In the genomic region with DNA sequence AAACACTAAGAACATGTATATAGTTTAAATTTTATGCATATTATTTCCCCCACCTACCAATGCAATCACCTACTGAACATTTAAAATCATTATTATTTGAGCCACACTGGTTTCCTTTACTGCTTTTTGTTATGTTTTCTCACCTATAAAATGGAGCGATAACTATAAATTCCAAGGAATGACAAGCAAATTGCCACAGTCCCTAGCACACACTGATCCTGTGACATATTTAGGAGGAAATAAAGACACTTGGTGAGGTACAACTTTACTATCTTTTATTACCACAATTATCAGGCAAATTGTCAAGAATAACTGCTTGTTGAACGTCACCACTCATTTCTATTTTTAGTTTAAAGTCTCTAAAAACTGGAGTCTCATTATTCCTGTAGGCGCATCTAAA, we compare ENCODE assay signal across 31 cellular contexts.
"Had no signal": no experiment of that assay in that cellular context is flagged by ENCODE, and none has a peak within 500 bp of the region (broad histone marks: within the 10 kb centered on the region; RNA-seq: fewer than 3 reads in every experiment).

No MANE protein-coding gene starts in this region.

- H3K9me3 ChIP-seq: adrenal gland, body of pancreas, esophagus muscularis mucosa, gastrocnemius medialis had no signal

- H3K4me3 ChIP-seq: adrenal gland, body of pancreas, esophagus muscularis mucosa, gastrocnemius medialis, heart left ventricle had no signal

- H3K4me1 ChIP-seq: adrenal gland, body of pancreas, esophagus muscularis mucosa, foreskin keratinocyte, gastrocnemius medialis, heart left ventricle had no signal

- H3K27me3 ChIP-seq: adrenal gland, body of pancreas, esophagus muscularis mucosa, foreskin keratinocyte, gastrocnemius medialis, heart left ventricle had no signal

- ATAC-seq: activated CD4-positive, alpha-beta T cell treated with anti-CD3 and anti-CD28 coated beads for 36 hours; activated CD8-positive, alpha-beta memory T cell treated with anti-CD3 and anti-CD28 coated beads, Interleukin-2, amount 10 ng/mL, durations not matched to agents 7 days and 5 days; activated CD8-positive, alpha-beta T cell treated with anti-CD3 and anti-CD28 coated beads, Interleukin-2, amount 10 ng/mL, durations not matched to agents 7 days and 5 days; activated naive CD8-positive, alpha-beta T cell treated with anti-CD3 and anti-CD28 coated beads, Interleukin-2, amount 50 U/mL, for 24 hours; body of pancreas; effector memory CD8-positive, alpha-beta T cell; foreskin keratinocyte; gastrocnemius medialis; heart left ventricle; T-helper 17 cell had no signal

- H3K27ac ChIP-seq: adrenal gland, body of pancreas, esophagus muscularis mucosa, foreskin keratinocyte, gastrocnemius medialis, heart left ventricle, WERI-Rb-1 had no signal

- DNase-seq: activated B cell treated with CpG ODN at 0.5 μM for 24 hours; activated CD4-positive, alpha-beta memory T cell treated with anti-CD3 and anti-CD28 coated beads for 36 hours; activated CD4-positive, alpha-beta T cell treated with anti-CD3 and anti-CD28 coated beads for 36 hours; activated CD4-positive, alpha-beta T cell treated with anti-CD3 and anti-CD28 coated beads, Interleukin-2, amount 10 ng/mL, durations not matched to agents 24 days and 14 days; activated CD4-positive, CD25-positive, alpha-beta regulatory T cell treated with anti-CD3 and anti-CD28 coated beads, Interleukin-2, amount 50 U/mL, for 72 hours; activated CD8-positive, alpha-beta memory T cell treated with anti-CD3 and anti-CD28 coated beads, Interleukin-2, amount 10 ng/mL, durations not matched to agents 7 days and 5 days; activated CD8-positive, alpha-beta memory T cell treated with anti-CD3 and anti-CD28 coated beads, Interleukin-2, amount 50 U/mL, for 4 hours; activated CD8-positive, alpha-beta T cell treated with anti-CD3 and anti-CD28 coated beads, Interleukin-2, amount 10 ng/mL, durations not matched to agents 7 days and 5 days; activated effector memory CD4-positive, alpha-beta T cell treated with anti-CD3 and anti-CD28 coated beads, Interleukin-2, amount 50 U/mL, for 16 hours; activated naive CD4-positive, alpha-beta T cell treated with anti-CD3 and anti-CD28 coated beads for 36 hours; activated naive CD8-positive, alpha-beta T cell treated with anti-CD3 and anti-CD28 coated beads for 36 hours; activated naive CD8-positive, alpha-beta T cell treated with anti-CD3 and anti-CD28 coated beads, Interleukin-2, amount 50 U/mL, for 24 hours; activated T-cell treated with anti-CD3 and anti-CD28 coated beads, Interleukin-2, amount 50 U/mL, for 1 hour; activated T-cell treated with anti-CD3 and anti-CD28 coated beads, Interleukin-2, amount 50 U/mL, for 48 hours; adrenal gland; amygdala; aorta; body of pancreas; cortex of kidney; dermis blood vessel endothelial cell; effector CD4-positive, alpha-beta T cell; effector memory CD8-positive, alpha-beta T cell; erythroblast; gastrocnemius medialis; glutamatergic neuron; heart left ventricle; T-helper 17 cell; T1000; WERI-Rb-1 had no signal

- H3K36me3 ChIP-seq: adrenal gland, esophagus muscularis mucosa, gastrocnemius medialis, heart left ventricle, WERI-Rb-1 had no signal
